ENCODE assay signal across 22 cellular contexts in the genomic region with DNA sequence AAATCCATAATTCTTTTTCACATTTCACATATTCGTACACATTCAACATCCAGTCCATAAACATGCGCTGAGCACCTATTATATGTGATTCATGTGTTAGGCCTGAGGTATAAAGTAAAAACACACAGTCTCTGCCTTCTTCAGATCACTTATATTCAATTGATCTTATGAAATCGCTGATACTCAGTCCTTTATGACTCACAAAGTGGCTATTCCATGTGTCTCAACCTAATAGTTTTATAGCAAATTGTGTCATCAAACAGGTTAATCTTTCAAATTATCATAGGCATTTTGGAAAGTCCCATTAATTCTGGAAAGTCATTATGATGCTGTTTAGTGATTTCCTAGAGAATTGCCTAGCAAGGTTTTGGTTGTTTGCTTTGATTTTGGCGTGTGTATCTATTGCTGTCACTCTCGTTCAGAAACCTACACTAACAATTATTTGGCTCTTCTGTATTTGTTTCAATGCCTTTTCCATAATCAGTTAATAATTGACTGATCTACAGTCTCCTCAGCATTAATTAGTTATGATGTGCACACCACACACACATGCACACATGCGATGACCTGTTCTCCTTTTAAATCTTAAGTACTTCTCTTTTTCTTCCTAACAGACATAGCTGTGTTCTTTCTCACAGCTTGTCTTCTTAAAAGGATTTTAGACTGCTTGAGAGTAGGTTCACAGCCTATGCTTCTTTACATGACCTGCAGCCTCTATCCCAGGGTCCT.
DNase-seq lines count a peak whose midpoint lies in the region; ATAC-seq, FAIRE-seq and TF ChIP-seq lines count a peak whose summit lies in the region.
"Had no signal": no experiment of that assay in that cellular context is flagged by ENCODE, and none has a peak within 500 bp of the region (broad histone marks: within the 10 kb centered on the region; RNA-seq: fewer than 3 reads in every experiment).

No MANE protein-coding gene starts in this region.

- BruUV-seq in Calu3 (replicated peaks; lab: Mats Ljungman, UMichigan), result no TSS peak

- no peak overlapping the region for H3K4me3 ChIP-seq in bronchial epithelial cell (ENCODE audit: low read depth, low read length)
- H3K4me3 ChIP-seq in lung, result no peak overlapping the region
- no peak overlapping the region for H3K4me3 ChIP-seq in small intestine (ENCODE audit: low read depth in 1 of 2, low read length in 2 of 2)
- H3K4me3 ChIP-seq: BLaER1, GM23248, Peyer's patch, SK-N-MC had no signal

- H3K36me3 ChIP-seq in bronchial epithelial cell (ENCODE audit: control insufficient read depth, insufficient read depth, low read length) (no peaks in the 10 kb centered on the region), lung (ENCODE audit: control insufficient read depth in 2 of 2, insufficient read depth in 2 of 2, low read length in 2 of 2) (no peaks in the 10 kb centered on the region), small intestine (ENCODE audit: control insufficient read depth in 2 of 2, insufficient read depth in 2 of 2, low read length in 2 of 2) (no peaks in the 10 kb centered on the region)
- H3K36me3 ChIP-seq: BLaER1, Peyer's patch had no signal

- TF ChIP-seq CTCF in Calu3 (IDR thresholded peaks at IDR 0.05; ENCODE audit: unreplicated experiment) (no peak), bronchial epithelial cell (IDR thresholded peaks at IDR 0.05; ENCODE audit: insufficient read depth, low read length, severe bottlenecking) (no peak), lung (IDR thresholded peaks at IDR 0.05; ENCODE audit: control extremely low read depth, extremely low read depth) (no peak)

- H3K36me3 Mint-ChIP-seq in Calu3 (ENCODE audit: insufficient read depth, unreplicated experiment), result no peaks in the 10 kb centered on the region
- H3K36me3 Mint-ChIP-seq: CD4-positive, CD25-positive, alpha-beta regulatory T cell; IgD-negative memory B cell had no signal

- peak; percentile 11 for ATAC-seq in lung (ENCODE audit: insufficient read depth, low FRiP score)
- ATAC-seq in Right ventricle myocardium inferior, result no peak
- ATAC-seq in SK-N-SH treated with all-trans-retinoic acid at 6 μM for 48 hours, result no peak

- no peak for FAIRE-seq in bronchial epithelial cell (lab: Jason Lieb, UNC)
- no peak for FAIRE-seq in small intestine (lab: Jason Lieb, UNC)
- FAIRE-seq: A204.1 had no signal

- CTCF ChIA-PET in Calu3 (lab: Charles Lee), result interaction anchor here (0.9 to 1.8 kb wide), 2 partner anchors 35 to 80 kb away, joined by 6 to 7 read pairs; no protein-coding TSS in a partner anchor

- H3K9me3 Mint-ChIP-seq in Calu3 (ENCODE audit: low read depth, unreplicated experiment), result no peaks in the 10 kb centered on the region

- intact Hi-C loops in Calu3 (cut with micrococcal nuclease; ENCODE audit: unreplicated experiment), result no loop called here
- intact Hi-C loops in Right ventricle myocardium inferior (cut with DNase I), result no loop called here

- no peak for DNase-seq in Calu3
- peak; percentile 64 for DNase-seq in bronchial epithelial cell (ENCODE audit: low read depth)
- no peak for DNase-seq in lung (ENCODE audit: low spot score)
- peak; percentile 46 for DNase-seq in small intestine
- no peak for DNase-seq in Right ventricle myocardium inferior (ENCODE audit: missing footprints)
- DNase-seq in putamen (ENCODE audit: low spot score), result no peak
- DNase-seq: CD4-positive, CD25-positive, alpha-beta regulatory T cell; DMS53; GM23248; H7; NCI-H1048; NCI-H1694; NCI-H2029 treated with DMSO at 0.1 percent for 48 hours; NCI-H69; Peyer's patch; SIG-M5 had no signal

- H3K4me3 Mint-ChIP-seq in Calu3 (ENCODE audit: low read depth, unreplicated experiment), result peak overlapping the region; percentile 8
- H3K4me3 Mint-ChIP-seq: CD4-positive, CD25-positive, alpha-beta regulatory T cell; IgD-negative memory B cell had no signal

- no peaks in the 10 kb centered on the region for H3K27me3 ChIP-seq in bronchial epithelial cell (ENCODE audit: control insufficient read depth, insufficient read depth, low read length)
- no peaks in the 10 kb centered on the region for H3K27me3 ChIP-seq in lung (ENCODE audit: control insufficient read depth, insufficient read depth)
- H3K27me3 ChIP-seq in small intestine (ENCODE audit: control insufficient read depth in 2 of 2, insufficient read depth in 2 of 2, low read length in 2 of 2), result no peaks in the 10 kb centered on the region
- H3K27me3 ChIP-seq: BLaER1, Peyer's patch had no signal

- H3K4me1 Mint-ChIP-seq in Calu3 (ENCODE audit: low read depth, unreplicated experiment), result peaks cover 39% of the 10 kb centered on the region
- H3K4me1 Mint-ChIP-seq: CD4-positive, CD25-positive, alpha-beta regulatory T cell; IgD-negative memory B cell had no signal

- 70 to 75% methylated on average over 6 of the region's 6 CpGs for WGBS in lung, 2 donors
- WGBS in small intestine, 3 donors, result 43 to 68% (median 49%) methylated on average over 6 of the region's 6 CpGs

- no peak overlapping the region for H3K27ac ChIP-seq in lung (ENCODE audit: low read depth in 1 of 2, low read length in 1 of 2)
- no peak overlapping the region for H3K27ac ChIP-seq in small intestine (ENCODE audit: low read depth in 1 of 2, low read length in 1 of 2)
- H3K27ac ChIP-seq: BLaER1, GM23248, KMS-11, Peyer's patch, SK-N-MC had no signal

- H3K27ac Mint-ChIP-seq in Calu3 (ENCODE audit: unreplicated experiment), result no peak overlapping the region
- H3K27ac Mint-ChIP-seq: CD4-positive, CD25-positive, alpha-beta regulatory T cell; IgD-negative memory B cell had no signal

- peaks cover 0 to 6% of the 10 kb centered on the region in 2 donors for H3K4me1 ChIP-seq in lung (ENCODE audit: control insufficient read depth in 2 of 2, insufficient read depth in 2 of 2, low read length in 2 of 2)
- H3K4me1 ChIP-seq in small intestine (ENCODE audit: control insufficient read depth in 2 of 2, insufficient read depth in 1 of 2, low read depth in 1 of 2, low read length in 1 of 2), result peaks cover 0 to 6% of the 10 kb centered on the region in 2 donors
- H3K4me1 ChIP-seq: BLaER1 had no signal

- H3K9me3 ChIP-seq in lung (ENCODE audit: control insufficient read depth in 2 of 2, insufficient read depth in 1 of 2, low read length in 1 of 2) (no peaks in the 10 kb centered on the region), small intestine (ENCODE audit: control insufficient read depth, low read depth) (no peaks in the 10 kb centered on the region)
- H3K9me3 ChIP-seq: BLaER1, Peyer's patch had no signal

- no peaks in the 10 kb centered on the region for H3K27me3 Mint-ChIP-seq in Calu3 (ENCODE audit: unreplicated experiment)
- H3K27me3 Mint-ChIP-seq: CD4-positive, CD25-positive, alpha-beta regulatory T cell had no signal

TF ChIP-seq in SK-N-SH treated with all-trans-retinoic acid at 6 μM for 48 hours, 23 proteins besides CTCF, POLR2A, EP300 and RAD21:
- TF ChIP-seq CSDC2 (CRISPR knock-in tag; IDR thresholded peaks at IDR 0.05), result no peak
- no peak for TF ChIP-seq TCF4 (CRISPR knock-in tag; IDR thresholded peaks at IDR 0.05; ENCODE audit: borderline replicate concordance)
- TF ChIP-seq PPARA (CRISPR knock-in tag; IDR thresholded peaks at IDR 0.05; ENCODE audit: borderline replicate concordance), result no peak
- TF ChIP-seq ZNF8 (CRISPR knock-in tag; IDR thresholded peaks at IDR 0.05), result no peak
- no peak for TF ChIP-seq TOX (CRISPR knock-in tag; IDR thresholded peaks at IDR 0.05; ENCODE audit: borderline replicate concordance)
- TF ChIP-seq GLIS3 (CRISPR knock-in tag; IDR thresholded peaks at IDR 0.05), result no peak
- TF ChIP-seq ISL1 (CRISPR knock-in tag; IDR thresholded peaks at IDR 0.05), result no peak
- TF ChIP-seq, protein P1, sequence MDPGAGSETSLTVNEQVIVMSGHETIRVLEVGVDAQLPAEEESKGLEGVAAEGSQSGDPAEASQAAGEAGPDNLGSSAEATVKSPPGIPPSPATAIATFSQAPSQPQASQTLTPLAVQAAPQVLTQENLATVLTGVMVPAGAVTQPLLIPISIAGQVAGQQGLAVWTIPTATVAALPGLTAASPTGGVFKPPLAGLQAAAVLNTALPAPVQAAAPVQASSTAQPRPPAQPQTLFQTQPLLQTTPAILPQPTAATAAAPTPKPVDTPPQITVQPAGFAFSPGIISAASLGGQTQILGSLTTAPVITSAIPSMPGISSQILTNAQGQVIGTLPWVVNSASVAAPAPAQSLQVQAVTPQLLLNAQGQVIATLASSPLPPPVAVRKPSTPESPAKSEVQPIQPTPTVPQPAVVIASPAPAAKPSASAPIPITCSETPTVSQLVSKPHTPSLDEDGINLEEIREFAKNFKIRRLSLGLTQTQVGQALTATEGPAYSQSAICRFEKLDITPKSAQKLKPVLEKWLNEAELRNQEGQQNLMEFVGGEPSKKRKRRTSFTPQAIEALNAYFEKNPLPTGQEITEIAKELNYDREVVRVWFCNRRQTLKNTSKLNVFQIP (CRISPR knock-in tag; IDR thresholded peaks at IDR 0.05; ENCODE audit: borderline replicate concordance, low read depth), result no peak
- TF ChIP-seq, protein P2, sequence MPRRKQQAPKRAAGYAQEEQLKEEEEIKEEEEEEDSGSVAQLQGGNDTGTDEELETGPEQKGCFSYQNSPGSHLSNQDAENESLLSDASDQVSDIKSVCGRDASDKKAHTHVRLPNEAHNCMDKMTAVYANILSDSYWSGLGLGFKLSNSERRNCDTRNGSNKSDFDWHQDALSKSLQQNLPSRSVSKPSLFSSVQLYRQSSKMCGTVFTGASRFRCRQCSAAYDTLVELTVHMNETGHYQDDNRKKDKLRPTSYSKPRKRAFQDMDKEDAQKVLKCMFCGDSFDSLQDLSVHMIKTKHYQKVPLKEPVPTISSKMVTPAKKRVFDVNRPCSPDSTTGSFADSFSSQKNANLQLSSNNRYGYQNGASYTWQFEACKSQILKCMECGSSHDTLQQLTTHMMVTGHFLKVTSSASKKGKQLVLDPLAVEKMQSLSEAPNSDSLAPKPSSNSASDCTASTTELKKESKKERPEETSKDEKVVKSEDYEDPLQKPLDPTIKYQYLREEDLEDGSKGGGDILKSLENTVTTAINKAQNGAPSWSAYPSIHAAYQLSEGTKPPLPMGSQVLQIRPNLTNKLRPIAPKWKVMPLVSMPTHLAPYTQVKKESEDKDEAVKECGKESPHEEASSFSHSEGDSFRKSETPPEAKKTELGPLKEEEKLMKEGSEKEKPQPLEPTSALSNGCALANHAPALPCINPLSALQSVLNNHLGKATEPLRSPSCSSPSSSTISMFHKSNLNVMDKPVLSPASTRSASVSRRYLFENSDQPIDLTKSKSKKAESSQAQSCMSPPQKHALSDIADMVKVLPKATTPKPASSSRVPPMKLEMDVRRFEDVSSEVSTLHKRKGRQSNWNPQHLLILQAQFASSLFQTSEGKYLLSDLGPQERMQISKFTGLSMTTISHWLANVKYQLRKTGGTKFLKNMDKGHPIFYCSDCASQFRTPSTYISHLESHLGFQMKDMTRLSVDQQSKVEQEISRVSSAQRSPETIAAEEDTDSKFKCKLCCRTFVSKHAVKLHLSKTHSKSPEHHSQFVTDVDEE (CRISPR knock-in tag; IDR thresholded peaks at IDR 0.05), result no peak
- no peak for TF ChIP-seq RARB (CRISPR knock-in tag; IDR thresholded peaks at IDR 0.05)

Comparison
In these comparisons a context has a peak if more than half of its experiments do, and no peak if none do; other contexts are left out.
1. DNase-seq: peak in bronchial epithelial cell (single experiment) and small intestine (single experiment); none in Calu3 (single experiment), lung (single experiment), Right ventricle myocardium inferior (single experiment) and putamen (single experiment).